1 cellular context compared by ENCODE assay signal in the genomic region with DNA sequence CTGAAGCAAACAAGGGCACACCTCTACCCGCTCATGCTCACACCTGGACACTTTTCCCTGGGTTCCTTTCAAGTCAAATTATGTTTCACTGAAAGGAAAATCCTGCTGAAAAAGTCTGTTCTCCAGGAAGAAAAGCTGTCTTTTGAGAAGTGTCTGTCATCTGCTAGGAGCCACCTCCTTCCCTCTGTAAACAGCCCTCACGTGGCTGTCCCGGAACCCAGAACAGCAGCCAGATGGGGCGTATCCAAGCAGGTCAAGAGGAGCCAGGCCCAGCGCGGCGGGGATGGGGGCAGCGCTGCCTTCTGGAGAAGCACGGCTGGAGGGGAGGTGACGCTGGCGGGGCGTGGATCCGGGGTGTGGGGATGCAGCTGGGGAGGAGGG.
TF ChIP-seq lines count a peak whose summit lies in the region.

A gene (minus strand): TSS at position 162 of the 381 bp plus-strand sequence. CDS start 205 bp downstream, outside the sequence.

TF ChIP-seq in HepG2, 621 proteins besides CTCF, POLR2A, EP300 and RAD21 (continued from another document and continues in another):
- TF ChIP-seq, protein P1, sequence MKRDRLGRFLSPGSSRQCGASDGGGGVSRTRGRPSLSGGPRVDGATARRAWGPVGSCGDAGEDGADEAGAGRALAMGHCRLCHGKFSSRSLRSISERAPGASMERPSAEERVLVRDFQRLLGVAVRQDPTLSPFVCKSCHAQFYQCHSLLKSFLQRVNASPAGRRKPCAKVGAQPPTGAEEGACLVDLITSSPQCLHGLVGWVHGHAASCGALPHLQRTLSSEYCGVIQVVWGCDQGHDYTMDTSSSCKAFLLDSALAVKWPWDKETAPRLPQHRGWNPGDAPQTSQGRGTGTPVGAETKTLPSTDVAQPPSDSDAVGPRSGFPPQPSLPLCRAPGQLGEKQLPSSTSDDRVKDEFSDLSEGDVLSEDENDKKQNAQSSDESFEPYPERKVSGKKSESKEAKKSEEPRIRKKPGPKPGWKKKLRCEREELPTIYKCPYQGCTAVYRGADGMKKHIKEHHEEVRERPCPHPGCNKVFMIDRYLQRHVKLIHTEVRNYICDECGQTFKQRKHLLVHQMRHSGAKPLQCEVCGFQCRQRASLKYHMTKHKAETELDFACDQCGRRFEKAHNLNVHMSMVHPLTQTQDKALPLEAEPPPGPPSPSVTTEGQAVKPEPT (CRISPR knock-in tag; IDR thresholded peaks at IDR 0.05; ENCODE audit: low read depth), result no peak
- TF ChIP-seq ZNF354B (CRISPR knock-in tag; IDR thresholded peaks at IDR 0.05) (no peak), CEBPG (CRISPR knock-in tag; IDR thresholded peaks at IDR 0.05) (no peak), ZNF547 (CRISPR knock-in tag; IDR thresholded peaks at IDR 0.05) (no peak), ZSCAN31 (CRISPR knock-in tag; IDR thresholded peaks at IDR 0.05; ENCODE audit: low read depth) (no peak), PHF21A (CRISPR knock-in tag; IDR thresholded peaks at IDR 0.05) (no peak), IKZF1 (IDR thresholded peaks at IDR 0.05) (no peak), ZEB1 (IDR thresholded peaks at IDR 0.05; ENCODE audit: insufficient replicate concordance, low read depth) (no peak), ZNF557 (CRISPR knock-in tag; IDR thresholded peaks at IDR 0.05) (no peak), SMARCC2 (IDR thresholded peaks at IDR 0.05) (no peak), ZNF589 (CRISPR knock-in tag; conservative IDR thresholded peaks at IDR 0.05) (no peak), ELF3 (CRISPR knock-in tag; IDR thresholded peaks at IDR 0.05) (peak; percentile 35; the same call in 1 of the 2 replicates), SIN3B (IDR thresholded peaks at IDR 0.05; ENCODE audit: low read length) (no peak), ZNF747 (CRISPR knock-in tag; IDR thresholded peaks at IDR 0.05; ENCODE audit: borderline replicate concordance) (no peak), FOSL2 (CRISPR knock-in tag; IDR thresholded peaks at IDR 0.05) (no peak), MTF1 (CRISPR knock-in tag; IDR thresholded peaks at IDR 0.05) (no peak), MTF2 (CRISPR knock-in tag; IDR thresholded peaks at IDR 0.05; ENCODE audit: borderline replicate concordance) (no peak), RFX1 (IDR thresholded peaks at IDR 0.05) (no peak), ZNF333 (CRISPR knock-in tag; IDR thresholded peaks at IDR 0.05; ENCODE audit: borderline replicate concordance) (no peak), ZNF274 (CRISPR knock-in tag; IDR thresholded peaks at IDR 0.05) (no peak), ZNF430 (CRISPR knock-in tag; IDR thresholded peaks at IDR 0.05) (no peak), ZNF607 (CRISPR knock-in tag; IDR thresholded peaks at IDR 0.05; ENCODE audit: borderline replicate concordance) (no peak), GATAD1 (CRISPR knock-in tag; IDR thresholded peaks at IDR 0.05) (no peak), BHLHE40 (IDR thresholded peaks at IDR 0.05; ENCODE audit: low read length) (peak; percentile 76), SNAPC2 (CRISPR knock-in tag; IDR thresholded peaks at IDR 0.05) (no peak), HIVEP1 (CRISPR knock-in tag; IDR thresholded peaks at IDR 0.05) (no peak), MED13 (CRISPR knock-in tag; IDR thresholded peaks at IDR 0.05) (no peak), ESRRA (CRISPR knock-in tag; IDR thresholded peaks at IDR 0.05; ENCODE audit: low read depth) (no peak), ZNF724P (CRISPR knock-in tag; IDR thresholded peaks at IDR 0.05; ENCODE audit: borderline replicate concordance) (no peak), NFATC3 (CRISPR knock-in tag; IDR thresholded peaks at IDR 0.05) (no peak), CHCHD3 (CRISPR knock-in tag; IDR thresholded peaks at IDR 0.05) (no peak), ZNF775 (CRISPR knock-in tag; IDR thresholded peaks at IDR 0.05; ENCODE audit: borderline replicate concordance) (no peak), ZKSCAN1 (IDR thresholded peaks at IDR 0.05; ENCODE audit: low read length) (no peak), ZNF605 (CRISPR knock-in tag; IDR thresholded peaks at IDR 0.05) (no peak), RBFOX2 (IDR thresholded peaks at IDR 0.05; ENCODE audit: low read depth, low read length) (no peak), ZFP36 (IDR thresholded peaks at IDR 0.05; ENCODE audit: borderline replicate concordance, low read depth, low read length, partially characterized antibody) (no peak)
- TF ChIP-seq, protein P2, sequence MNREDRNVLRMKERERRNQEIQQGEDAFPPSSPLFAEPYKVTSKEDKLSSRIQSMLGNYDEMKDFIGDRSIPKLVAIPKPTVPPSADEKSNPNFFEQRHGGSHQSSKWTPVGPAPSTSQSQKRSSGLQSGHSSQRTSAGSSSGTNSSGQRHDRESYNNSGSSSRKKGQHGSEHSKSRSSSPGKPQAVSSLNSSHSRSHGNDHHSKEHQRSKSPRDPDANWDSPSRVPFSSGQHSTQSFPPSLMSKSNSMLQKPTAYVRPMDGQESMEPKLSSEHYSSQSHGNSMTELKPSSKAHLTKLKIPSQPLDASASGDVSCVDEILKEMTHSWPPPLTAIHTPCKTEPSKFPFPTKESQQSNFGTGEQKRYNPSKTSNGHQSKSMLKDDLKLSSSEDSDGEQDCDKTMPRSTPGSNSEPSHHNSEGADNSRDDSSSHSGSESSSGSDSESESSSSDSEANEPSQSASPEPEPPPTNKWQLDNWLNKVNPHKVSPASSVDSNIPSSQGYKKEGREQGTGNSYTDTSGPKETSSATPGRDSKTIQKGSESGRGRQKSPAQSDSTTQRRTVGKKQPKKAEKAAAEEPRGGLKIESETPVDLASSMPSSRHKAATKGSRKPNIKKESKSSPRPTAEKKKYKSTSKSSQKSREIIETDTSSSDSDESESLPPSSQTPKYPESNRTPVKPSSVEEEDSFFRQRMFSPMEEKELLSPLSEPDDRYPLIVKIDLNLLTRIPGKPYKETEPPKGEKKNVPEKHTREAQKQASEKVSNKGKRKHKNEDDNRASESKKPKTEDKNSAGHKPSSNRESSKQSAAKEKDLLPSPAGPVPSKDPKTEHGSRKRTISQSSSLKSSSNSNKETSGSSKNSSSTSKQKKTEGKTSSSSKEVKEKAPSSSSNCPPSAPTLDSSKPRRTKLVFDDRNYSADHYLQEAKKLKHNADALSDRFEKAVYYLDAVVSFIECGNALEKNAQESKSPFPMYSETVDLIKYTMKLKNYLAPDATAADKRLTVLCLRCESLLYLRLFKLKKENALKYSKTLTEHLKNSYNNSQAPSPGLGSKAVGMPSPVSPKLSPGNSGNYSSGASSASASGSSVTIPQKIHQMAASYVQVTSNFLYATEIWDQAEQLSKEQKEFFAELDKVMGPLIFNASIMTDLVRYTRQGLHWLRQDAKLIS (CRISPR knock-in tag; IDR thresholded peaks at IDR 0.05), result no peak
- TF ChIP-seq, protein P3, sequence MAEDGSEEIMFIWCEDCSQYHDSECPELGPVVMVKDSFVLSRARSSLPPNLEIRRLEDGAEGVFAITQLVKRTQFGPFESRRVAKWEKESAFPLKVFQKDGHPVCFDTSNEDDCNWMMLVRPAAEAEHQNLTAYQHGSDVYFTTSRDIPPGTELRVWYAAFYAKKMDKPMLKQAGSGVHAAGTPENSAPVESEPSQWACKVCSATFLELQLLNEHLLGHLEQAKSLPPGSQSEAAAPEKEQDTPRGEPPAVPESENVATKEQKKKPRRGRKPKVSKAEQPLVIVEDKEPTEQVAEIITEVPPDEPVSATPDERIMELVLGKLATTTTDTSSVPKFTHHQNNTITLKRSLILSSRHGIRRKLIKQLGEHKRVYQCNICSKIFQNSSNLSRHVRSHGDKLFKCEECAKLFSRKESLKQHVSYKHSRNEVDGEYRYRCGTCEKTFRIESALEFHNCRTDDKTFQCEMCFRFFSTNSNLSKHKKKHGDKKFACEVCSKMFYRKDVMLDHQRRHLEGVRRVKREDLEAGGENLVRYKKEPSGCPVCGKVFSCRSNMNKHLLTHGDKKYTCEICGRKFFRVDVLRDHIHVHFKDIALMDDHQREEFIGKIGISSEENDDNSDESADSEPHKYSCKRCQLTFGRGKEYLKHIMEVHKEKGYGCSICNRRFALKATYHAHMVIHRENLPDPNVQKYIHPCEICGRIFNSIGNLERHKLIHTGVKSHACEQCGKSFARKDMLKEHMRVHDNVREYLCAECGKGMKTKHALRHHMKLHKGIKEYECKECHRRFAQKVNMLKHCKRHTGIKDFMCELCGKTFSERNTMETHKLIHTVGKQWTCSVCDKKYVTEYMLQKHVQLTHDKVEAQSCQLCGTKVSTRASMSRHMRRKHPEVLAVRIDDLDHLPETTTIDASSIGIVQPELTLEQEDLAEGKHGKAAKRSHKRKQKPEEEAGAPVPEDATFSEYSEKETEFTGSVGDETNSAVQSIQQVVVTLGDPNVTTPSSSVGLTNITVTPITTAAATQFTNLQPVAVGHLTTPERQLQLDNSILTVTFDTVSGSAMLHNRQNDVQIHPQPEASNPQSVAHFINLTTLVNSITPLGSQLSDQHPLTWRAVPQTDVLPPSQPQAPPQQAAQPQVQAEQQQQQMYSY (CRISPR knock-in tag; IDR thresholded peaks at IDR 0.05), result no peak
- TF ChIP-seq, protein P4, sequence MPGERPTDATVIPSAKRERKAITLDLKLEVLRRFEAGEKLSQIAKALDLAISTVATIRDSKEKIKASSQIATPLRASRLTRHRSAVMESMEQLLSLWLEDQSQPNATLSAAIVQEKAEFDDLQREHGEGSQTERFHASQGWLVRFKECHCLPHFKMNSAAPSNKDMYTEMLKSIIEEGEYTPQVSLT (CRISPR knock-in tag; IDR thresholded peaks at IDR 0.05; ENCODE audit: borderline replicate concordance, low read depth), result no peak
- TF ChIP-seq, protein P5, sequence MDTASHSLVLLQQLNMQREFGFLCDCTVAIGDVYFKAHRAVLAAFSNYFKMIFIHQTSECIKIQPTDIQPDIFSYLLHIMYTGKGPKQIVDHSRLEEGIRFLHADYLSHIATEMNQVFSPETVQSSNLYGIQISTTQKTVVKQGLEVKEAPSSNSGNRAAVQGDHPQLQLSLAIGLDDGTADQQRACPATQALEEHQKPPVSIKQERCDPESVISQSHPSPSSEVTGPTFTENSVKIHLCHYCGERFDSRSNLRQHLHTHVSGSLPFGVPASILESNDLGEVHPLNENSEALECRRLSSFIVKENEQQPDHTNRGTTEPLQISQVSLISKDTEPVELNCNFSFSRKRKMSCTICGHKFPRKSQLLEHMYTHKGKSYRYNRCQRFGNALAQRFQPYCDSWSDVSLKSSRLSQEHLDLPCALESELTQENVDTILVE (CRISPR knock-in tag; IDR thresholded peaks at IDR 0.05), result no peak
- TF ChIP-seq, protein P6, sequence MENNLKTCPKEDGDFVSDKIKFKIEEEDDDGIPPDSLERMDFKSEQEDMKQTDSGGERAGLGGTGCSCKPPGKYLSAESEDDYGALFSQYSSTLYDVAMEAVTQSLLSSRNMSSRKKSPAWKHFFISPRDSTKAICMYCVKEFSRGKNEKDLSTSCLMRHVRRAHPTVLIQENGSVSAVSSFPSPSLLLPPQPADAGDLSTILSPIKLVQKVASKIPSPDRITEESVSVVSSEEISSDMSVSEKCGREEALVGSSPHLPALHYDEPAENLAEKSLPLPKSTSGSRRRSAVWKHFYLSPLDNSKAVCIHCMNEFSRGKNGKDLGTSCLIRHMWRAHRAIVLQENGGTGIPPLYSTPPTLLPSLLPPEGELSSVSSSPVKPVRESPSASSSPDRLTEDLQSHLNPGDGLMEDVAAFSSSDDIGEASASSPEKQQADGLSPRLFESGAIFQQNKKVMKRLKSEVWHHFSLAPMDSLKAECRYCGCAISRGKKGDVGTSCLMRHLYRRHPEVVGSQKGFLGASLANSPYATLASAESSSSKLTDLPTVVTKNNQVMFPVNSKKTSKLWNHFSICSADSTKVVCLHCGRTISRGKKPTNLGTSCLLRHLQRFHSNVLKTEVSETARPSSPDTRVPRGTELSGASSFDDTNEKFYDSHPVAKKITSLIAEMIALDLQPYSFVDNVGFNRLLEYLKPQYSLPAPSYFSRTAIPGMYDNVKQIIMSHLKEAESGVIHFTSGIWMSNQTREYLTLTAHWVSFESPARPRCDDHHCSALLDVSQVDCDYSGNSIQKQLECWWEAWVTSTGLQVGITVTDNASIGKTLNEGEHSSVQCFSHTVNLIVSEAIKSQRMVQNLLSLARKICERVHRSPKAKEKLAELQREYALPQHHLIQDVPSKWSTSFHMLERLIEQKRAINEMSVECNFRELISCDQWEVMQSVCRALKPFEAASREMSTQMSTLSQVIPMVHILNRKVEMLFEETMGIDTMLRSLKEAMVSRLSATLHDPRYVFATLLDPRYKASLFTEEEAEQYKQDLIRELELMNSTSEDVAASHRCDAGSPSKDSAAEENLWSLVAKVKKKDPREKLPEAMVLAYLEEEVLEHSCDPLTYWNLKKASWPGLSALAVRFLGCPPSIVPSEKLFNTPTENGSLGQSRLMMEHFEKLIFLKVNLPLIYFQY (CRISPR knock-in tag; IDR thresholded peaks at IDR 0.05; ENCODE audit: borderline replicate concordance), result peak; percentile 53; the same call in 1 of the 2 replicates
- TF ChIP-seq, protein P7, sequence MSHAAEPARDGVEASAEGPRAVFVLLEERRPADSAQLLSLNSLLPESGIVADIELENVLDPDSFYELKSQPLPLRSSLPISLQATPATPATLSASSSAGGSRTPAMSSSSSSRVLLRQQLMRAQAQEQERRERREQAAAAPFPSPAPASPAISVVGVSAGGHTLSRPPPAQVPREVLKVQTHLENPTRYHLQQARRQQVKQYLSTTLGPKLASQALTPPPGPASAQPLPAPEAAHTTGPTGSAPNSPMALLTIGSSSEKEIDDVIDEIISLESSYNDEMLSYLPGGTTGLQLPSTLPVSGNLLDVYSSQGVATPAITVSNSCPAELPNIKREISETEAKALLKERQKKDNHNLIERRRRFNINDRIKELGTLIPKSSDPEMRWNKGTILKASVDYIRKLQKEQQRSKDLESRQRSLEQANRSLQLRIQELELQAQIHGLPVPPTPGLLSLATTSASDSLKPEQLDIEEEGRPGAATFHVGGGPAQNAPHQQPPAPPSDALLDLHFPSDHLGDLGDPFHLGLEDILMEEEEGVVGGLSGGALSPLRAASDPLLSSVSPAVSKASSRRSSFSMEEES (CRISPR knock-in tag; IDR thresholded peaks at IDR 0.05), result peak; percentile 75; the same call in 1 of the 2 replicates
- TF ChIP-seq, protein P8, sequence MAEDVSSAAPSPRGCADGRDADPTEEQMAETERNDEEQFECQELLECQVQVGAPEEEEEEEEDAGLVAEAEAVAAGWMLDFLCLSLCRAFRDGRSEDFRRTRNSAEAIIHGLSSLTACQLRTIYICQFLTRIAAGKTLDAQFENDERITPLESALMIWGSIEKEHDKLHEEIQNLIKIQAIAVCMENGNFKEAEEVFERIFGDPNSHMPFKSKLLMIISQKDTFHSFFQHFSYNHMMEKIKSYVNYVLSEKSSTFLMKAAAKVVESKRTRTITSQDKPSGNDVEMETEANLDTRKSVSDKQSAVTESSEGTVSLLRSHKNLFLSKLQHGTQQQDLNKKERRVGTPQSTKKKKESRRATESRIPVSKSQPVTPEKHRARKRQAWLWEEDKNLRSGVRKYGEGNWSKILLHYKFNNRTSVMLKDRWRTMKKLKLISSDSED (CRISPR knock-in tag; IDR thresholded peaks at IDR 0.05), result no peak
- TF ChIP-seq, protein P9, sequence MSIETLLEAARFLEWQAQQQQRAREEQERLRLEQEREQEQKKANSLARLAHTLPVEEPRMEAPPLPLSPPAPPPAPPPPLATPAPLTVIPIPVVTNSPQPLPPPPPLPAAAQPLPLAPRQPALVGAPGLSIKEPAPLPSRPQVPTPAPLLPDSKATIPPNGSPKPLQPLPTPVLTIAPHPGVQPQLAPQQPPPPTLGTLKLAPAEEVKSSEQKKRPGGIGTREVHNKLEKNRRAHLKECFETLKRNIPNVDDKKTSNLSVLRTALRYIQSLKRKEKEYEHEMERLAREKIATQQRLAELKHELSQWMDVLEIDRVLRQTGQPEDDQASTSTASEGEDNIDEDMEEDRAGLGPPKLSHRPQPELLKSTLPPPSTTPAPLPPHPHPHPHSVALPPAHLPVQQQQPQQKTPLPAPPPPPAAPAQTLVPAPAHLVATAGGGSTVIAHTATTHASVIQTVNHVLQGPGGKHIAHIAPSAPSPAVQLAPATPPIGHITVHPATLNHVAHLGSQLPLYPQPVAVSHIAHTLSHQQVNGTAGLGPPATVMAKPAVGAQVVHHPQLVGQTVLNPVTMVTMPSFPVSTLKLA (IDR thresholded peaks at IDR 0.05), result peak; percentile 88
